In genomic region chr6:151070666-151071065, GRCh38 we compare ENCODE assay signal across 14 cellular contexts.
A peak's percentile ranks its signal among the peaks of the same experiment; 100 is the strongest.
DNase-seq lines count a peak whose midpoint lies in the region; ATAC-seq, FAIRE-seq and TF ChIP-seq lines count a peak whose summit lies in the region.
"Had no signal": no experiment of that assay in that cellular context is flagged by ENCODE, and none has a peak within 500 bp of the region (broad histone marks: within the 10 kb centered on the region; RNA-seq: fewer than 3 reads in every experiment).

No MANE protein-coding gene starts in this region.

- H3K4me1 ChIP-seq in HCT116 (ENCODE audit: control insufficient read depth in 1 of 2, insufficient read depth in 2 of 2, low read length in 2 of 2), result peaks cover 56 to 72% of the 10 kb centered on the region in 2 experiments
- peaks cover 56% of the 10 kb centered on the region for H3K4me1 ChIP-seq in HepG2 (ENCODE audit: insufficient read depth, low read length)
- H3K4me1 ChIP-seq in thoracic aorta (ENCODE audit: control insufficient read depth in 1 of 2, low read depth in 2 of 2), result peaks cover 12 to 45% of the 10 kb centered on the region in 2 donors

- H3K79me2 ChIP-seq in HCT116 (ENCODE audit: insufficient read depth, low read length) (peaks cover 28% of the 10 kb centered on the region), HepG2 (ENCODE audit: insufficient read depth, low read length) (no peaks in the 10 kb centered on the region)

- WGBS in HepG2 (ENCODE audit: low lambda C conversion rate), result 99% methylated on average over 2 of the region's 2 CpGs

- H4K20me1 ChIP-seq in HCT116 (ENCODE audit: insufficient read depth) (no peaks in the 10 kb centered on the region), HepG2 (ENCODE audit: insufficient read depth, low read length) (no peaks in the 10 kb centered on the region)

- intact Hi-C loops in HCT116 (cut with micrococcal nuclease) (no loop called here), HepG2 (cut with micrococcal nuclease; ENCODE audit: unreplicated experiment) (no loop called here)

- H3K27ac ChIP-seq in HCT116 (ENCODE audit: low read depth, low read length) (peak overlapping the region; percentile 100), HepG2 (ENCODE audit: extremely low read length, insufficient read depth, low read length) (no peak overlapping the region), thoracic aorta (peak overlapping the region; percentile 59 to 65)

- no peak for ATAC-seq in HCT116
- ATAC-seq in HepG2, result no peak
- ATAC-seq in thoracic aorta (ENCODE audit: insufficient number of reproducible peaks, low FRiP score, low read depth), result no peak
- no peak for ATAC-seq in GM21529 (IDR thresholded peaks at IDR 0.05; ENCODE audit: unreplicated experiment)
- ATAC-seq in HG03439 (IDR thresholded peaks at IDR 0.05; ENCODE audit: unreplicated experiment), result no peak

- H3K4me3 ChIP-seq in HCT116 (replicated peaks in 1 of 2; ENCODE audit: low read depth in 1 of 2, low read length in 2 of 2), result peak overlapping the region in 1 of 2 experiments; percentile 11; a peak in 1 of 4 replicates
- H3K4me3 ChIP-seq in cardiac fibroblast (replicated peaks in 1 of 2; ENCODE audit: low read depth in 2 of 2, low read length in 2 of 2), result peak overlapping the region in 1 of 2 donors; percentile 8
- H3K4me3 ChIP-seq in HepG2 (replicated peaks in 1 of 3; ENCODE audit: insufficient read depth in 1 of 3, low read depth in 2 of 3, low read length in 3 of 3), result no peak overlapping the region
- peak overlapping the region; percentile 64 for H3K4me3 ChIP-seq in thoracic aorta

- TF ChIP-seq RAD21 in HCT116 (IDR thresholded peaks at IDR 0.05; ENCODE audit: low read depth) (no peak), HepG2 (CRISPR knock-in tag; IDR thresholded peaks at IDR 0.05) (no peak)

- RAD21 ChIA-PET in HCT116 (lab: Charles Lee; ENCODE audit: low non-redundant PET in 1 of 2, low total read pairs in 2 of 2, uncharacterized antibody in 2 of 2, unreplicated experiment in 2 of 2), result no interaction called here

- POLR2A ChIA-PET in HCT116 (lab: Charles Lee), result interaction anchor here (1.7 kb wide), 1 partner anchor 11 kb away, joined by 5 read pairs; no protein-coding TSS in a partner anchor
- POLR2A ChIA-PET in HepG2 (lab: Yijun Ruan, JAX), result interaction anchor here (1.1 to 3.5 kb wide), 3 partner anchors 10 to 254 kb away, joined by 3 to 11 read pairs (median 3); no protein-coding TSS in a partner anchor

- BruUV-seq in HCT116 (replicated peaks; lab: Mats Ljungman, UMichigan) (no TSS peak), HepG2 (replicated peaks; lab: Mats Ljungman, UMichigan) (no TSS peak)

- peak overlapping the region; percentile 55 for H3K9ac ChIP-seq in HCT116 (ENCODE audit: low read length)
- H3K9ac ChIP-seq in HepG2 (ENCODE audit: insufficient read depth, low read depth, low read length), result no peak overlapping the region

- no peak for TF ChIP-seq CTCF in HCT116 (IDR thresholded peaks at IDR 0.05 in 2 of 3, conservative IDR thresholded peaks at IDR 0.05 in 1 of 3; ENCODE audit: borderline replicate concordance in 1 of 3, insufficient read depth in 1 of 3, low read depth in 2 of 3, low read length in 2 of 3)
- no peak for TF ChIP-seq CTCF in cardiac fibroblast (IDR thresholded peaks at IDR 0.05; ENCODE audit: low read depth, low read length)
- no peak for TF ChIP-seq CTCF in HepG2 (CRISPR knock-in tag; IDR thresholded peaks at IDR 0.05)
- TF ChIP-seq CTCF in thoracic aorta (IDR thresholded peaks at IDR 0.05), result no peak

- no peak for TF ChIP-seq POLR2A in HCT116 (IDR thresholded peaks at IDR 0.05; ENCODE audit: borderline replicate concordance, extremely low read depth, insufficient read depth, insufficient read length)
- no peak for TF ChIP-seq POLR2A in HepG2 (IDR thresholded peaks at IDR 0.05; ENCODE audit: insufficient read depth in 1 of 2, low read depth in 2 of 2, low read length in 2 of 2)

- no peak for FAIRE-seq in HepG2 (lab: Jason Lieb, UNC)
- FAIRE-seq: GM18507 had no signal

- H3K9me3 ChIP-seq in HCT116 (ENCODE audit: control insufficient read depth in 1 of 2, insufficient read depth in 1 of 2, low read depth in 1 of 2, low read length in 2 of 2) (peaks cover 0 to 3% of the 10 kb centered on the region in 2 experiments; a peak in 2 of 4 replicates), HepG2 (ENCODE audit: low read length) (no peaks in the 10 kb centered on the region), thoracic aorta (no peaks in the 10 kb centered on the region)

- no peaks in the 10 kb centered on the region for H3K9me2 ChIP-seq in HCT116 (ENCODE audit: insufficient read depth)

- in situ Hi-C loops in HepG2 (cut with HindIII; ENCODE audit: extremely low pct_ligation_motif_present, low pct_unique_long_range_greater_than_20kb), result no loop called here

- TF ChIP-seq EP300 in HepG2 (IDR thresholded peaks at IDR 0.05; ENCODE audit: low read depth in 2 of 2, low read length in 2 of 2), result no peak
- no peak for TF ChIP-seq EP300 in HepG2 (CRISPR knock-in tag; IDR thresholded peaks at IDR 0.05; ENCODE audit: borderline replicate concordance)

- H3K36me3 ChIP-seq in HCT116 (ENCODE audit: control insufficient read depth in 1 of 2, insufficient read depth in 2 of 2, low read length in 2 of 2) (peaks cover 0 to 36% of the 10 kb centered on the region in 2 experiments; a peak in 2 of 4 replicates), HepG2 (replicated peaks in 1 of 2; ENCODE audit: control insufficient read depth in 1 of 2, insufficient read depth in 2 of 2, low read length in 2 of 2) (no peaks in the 10 kb centered on the region; a peak in 1 of 5 replicates), thoracic aorta (no peaks in the 10 kb centered on the region)

- H3K4me2 ChIP-seq in HCT116 (ENCODE audit: low read length) (peak overlapping the region; percentile 56), HepG2 (ENCODE audit: low read depth, low read length) (no peak overlapping the region)

- CTCF ChIA-PET in HCT116 (lab: Charles Lee) (no interaction called here), HepG2 (lab: Yijun Ruan, JAX; ENCODE audit: low intra/inter-chr PET ratio, low total read pairs) (no interaction called here)

- no peak for DNase-seq in HCT116 (ENCODE audit: low read depth, low spot score)
- peak; percentile 62 to 73 for DNase-seq in cardiac fibroblast (ENCODE audit: low read depth in 2 of 2)
- DNase-seq in HepG2 (ENCODE audit: low spot score), result peak; percentile 34
- DNase-seq in thoracic aorta (ENCODE audit: low spot score), result no peak
- DNase-seq in stimulated activated CD4-positive, alpha-beta T cell treated with anti-CD3 and anti-CD28 coated beads, Interleukin-1b, Interleukin-23, amount 100 ng/mL, for 48 hours, result no peak
- no peak for DNase-seq in NOMO-1 treated with dmso at 0.1 percent for 144 hours (lab: John Stamatoyannopoulos, UW; ENCODE audit: unreplicated experiment)
- DNase-seq: activated T-cell treated with anti-CD3 and anti-CD28 coated beads, Interleukin-2, amount 50 U/mL, for 48 hours; cerebellar nuclear complex; DMS 273 treated with DMSO at 0.1 percent for 48 hours; hippocampal formation; NCI-H1930 had no signal

- H2AFZ ChIP-seq in HCT116 (ENCODE audit: low read depth, low read length, poor library complexity, severe bottlenecking) (no peak overlapping the region), HepG2 (ENCODE audit: low read length) (no peak overlapping the region)

- no peaks in the 10 kb centered on the region for H3K27me3 ChIP-seq in HCT116 (ENCODE audit: insufficient read depth, low read length)
- H3K27me3 ChIP-seq in HepG2 (ENCODE audit: control insufficient read depth in 1 of 2, insufficient read depth in 2 of 2, low read length in 2 of 2), result no peaks in the 10 kb centered on the region
- H3K27me3 ChIP-seq in thoracic aorta (replicated peaks; ENCODE audit: insufficient read depth), result no peaks in the 10 kb centered on the region

TF ChIP-seq in HCT116, 20 proteins besides CTCF, POLR2A, EP300 and RAD21 (continues in another document):
- no peak for TF ChIP-seq EZH2 (IDR thresholded peaks at IDR 0.05)
- TF ChIP-seq MAX (IDR thresholded peaks at IDR 0.05), result no peak
- no peak for TF ChIP-seq ZNF274 (IDR thresholded peaks at IDR 0.05; ENCODE audit: low read depth, low read length)
- TF ChIP-seq SRF (IDR thresholded peaks at IDR 0.05; ENCODE audit: low read depth), result no peak
- no peak for TF ChIP-seq SIN3A (IDR thresholded peaks at IDR 0.05; ENCODE audit: low read depth)
- no peak for TF ChIP-seq EGR1 (IDR thresholded peaks at IDR 0.05; ENCODE audit: low read depth)
- no peak for TF ChIP-seq FOSL1 (IDR thresholded peaks at IDR 0.05; ENCODE audit: low read depth)
- no peak for TF ChIP-seq ELF1 (IDR thresholded peaks at IDR 0.05; ENCODE audit: borderline replicate concordance, low read depth)
- no peak for TF ChIP-seq ATF3 (IDR thresholded peaks at IDR 0.05)
- no peak for TF ChIP-seq ZFX (IDR thresholded peaks at IDR 0.05)
- TF ChIP-seq YY1 (IDR thresholded peaks at IDR 0.05; ENCODE audit: extremely low read depth, insufficient replicate concordance, low read depth, low read length), result no peak

TF ChIP-seq in HepG2, 621 proteins besides CTCF, POLR2A, EP300 and RAD21 (continues in another document):
- TF ChIP-seq RBM22 (optimal IDR thresholded peaks at IDR 0.05; ENCODE audit: low read length) (peak; percentile 33), ARID5B (CRISPR knock-in tag; IDR thresholded peaks at IDR 0.05) (no peak), RORA (CRISPR knock-in tag; IDR thresholded peaks at IDR 0.05) (0 out of 2 replicates have a peak, but pooled peaks have one; percentile 1)

Comparison
In these comparisons a context has a peak if more than half of its experiments do, and no peak if none do; other contexts are left out.
1. DNase-seq: peak in cardiac fibroblast (2 of 2) and HepG2 (single experiment); none in HCT116 (single experiment), thoracic aorta (single experiment), stimulated activated CD4-positive, alpha-beta T cell treated with anti-CD3 and anti-CD28 coated beads, Interleukin-1b, Interleukin-23, amount 100 ng/mL, for 48 hours (single experiment) and NOMO-1 treated with dmso at 0.1 percent for 144 hours (single experiment).